In the genomic region with DNA sequence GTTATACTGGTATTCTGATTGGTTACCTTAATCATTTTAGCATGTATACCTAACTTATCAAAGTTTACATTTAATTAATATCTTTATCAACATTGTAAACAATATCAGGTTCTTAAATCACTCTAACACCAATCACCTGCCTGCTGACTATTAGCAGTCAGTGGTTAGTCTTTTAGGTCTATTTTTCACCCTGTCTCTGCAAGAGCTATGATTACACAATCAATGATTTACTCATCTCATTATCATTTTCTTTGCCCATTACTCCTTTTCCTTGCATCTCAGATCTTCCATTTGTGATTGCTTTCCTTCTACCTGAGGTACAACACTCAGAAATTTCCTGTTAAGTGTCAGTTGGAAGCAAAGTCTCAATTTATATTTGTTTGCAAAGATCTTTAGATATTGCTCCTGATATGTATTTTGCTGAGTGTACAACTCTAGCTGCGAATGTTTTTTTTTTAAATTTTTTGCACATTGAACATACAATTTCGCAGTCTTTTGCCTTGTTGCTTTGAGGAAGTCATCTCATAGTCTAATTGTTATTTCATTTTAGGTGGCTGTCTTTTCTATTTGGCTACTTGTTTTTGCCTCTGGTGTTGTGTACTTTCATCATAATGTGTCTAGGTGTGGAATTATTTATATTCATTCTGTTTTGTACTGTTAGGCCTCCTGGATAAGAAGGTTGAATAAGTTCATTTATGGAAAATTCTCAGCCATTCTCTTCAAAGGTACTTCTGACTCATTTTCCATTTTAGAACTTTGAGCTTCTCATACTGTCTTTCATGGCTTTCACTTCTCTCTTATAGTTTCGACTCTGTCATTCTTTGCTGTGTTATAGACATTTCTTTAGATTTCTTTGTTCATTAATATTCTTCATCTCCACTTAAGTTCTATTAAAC, we compare ENCODE assay signal across 14 cellular contexts.
A peak's percentile ranks its signal among the peaks of the same experiment; 100 is the strongest.
DNase-seq lines count a peak whose midpoint lies in the region; ATAC-seq, FAIRE-seq and TF ChIP-seq lines count a peak whose summit lies in the region.
"Had no signal": no experiment of that assay in that cellular context is flagged by ENCODE, and none has a peak within 500 bp of the region (broad histone marks: within the 10 kb centered on the region; RNA-seq: fewer than 3 reads in every experiment).

No MANE protein-coding gene starts in this region.

- no peak overlapping the region for H3K23ac ChIP-seq in IMR-90 (ENCODE audit: low read depth, low read length)

- H3K36me3 Mint-ChIP-seq in osteocyte (ENCODE audit: unreplicated experiment), result no peaks in the 10 kb centered on the region
- no peaks in the 10 kb centered on the region for H3K36me3 Mint-ChIP-seq in activated CD4-positive, alpha-beta memory T cell treated with anti-CD3 and anti-CD28 coated beads for 36 hours

- POLR2A ChIA-PET in IMR-90 (lab: Charles Lee; ENCODE audit: unreplicated experiment), result no interaction called here
- POLR2A ChIA-PET in activated CD4-positive, alpha-beta memory T cell treated with anti-CD3 and anti-CD28 coated beads for 36 hours (lab: Charles Lee), result no interaction called here

- no peak overlapping the region for H2BK15ac ChIP-seq in IMR-90 (ENCODE audit: low read depth, low read length)

- no peak overlapping the region for H3K27ac ChIP-seq in IMR-90 (ENCODE audit: insufficient read depth, low read length)
- H3K27ac ChIP-seq: SK-N-MC, thoracic aorta had no signal

- intact Hi-C loops in IMR-90 (cut with micrococcal nuclease), result no loop called here
- intact Hi-C loops in activated CD4-positive, alpha-beta memory T cell treated with anti-CD3 and anti-CD28 coated beads for 36 hours (cut with micrococcal nuclease), result no loop called here

- dilution Hi-C loops in IMR-90 (cut with HindIII; ENCODE audit: low sequenced_read_pairs, unreplicated experiment), result no loop called here

- H3K27me3 Mint-ChIP-seq in osteocyte (ENCODE audit: unreplicated experiment), result peaks cover 14% of the 10 kb centered on the region
- H3K27me3 Mint-ChIP-seq in activated CD4-positive, alpha-beta memory T cell treated with anti-CD3 and anti-CD28 coated beads for 36 hours, result no peaks in the 10 kb centered on the region

- H3K9me1 ChIP-seq in IMR-90 (ENCODE audit: insufficient read depth, low read length), result no peaks in the 10 kb centered on the region

- no peak overlapping the region for H2AK5ac ChIP-seq in IMR-90 (ENCODE audit: low read depth, low read length)

- no peak overlapping the region for H3K4ac ChIP-seq in IMR-90 (ENCODE audit: low read depth, low read length)

- no peak overlapping the region for H2BK5ac ChIP-seq in IMR-90 (ENCODE audit: low read depth, low read length, poor library complexity, severe bottlenecking)

- H3K4me3 ChIP-seq in IMR-90 (ENCODE audit: insufficient read depth, low read depth, low read length), result no peak overlapping the region
- H3K4me3 ChIP-seq: SK-N-MC, thoracic aorta had no signal

- no peak overlapping the region for H3K14ac ChIP-seq in IMR-90 (replicated peaks; ENCODE audit: low read depth, low read length)

- no peak overlapping the region for H4K5ac ChIP-seq in IMR-90 (ENCODE audit: low read depth, low read length)

- H4K8ac ChIP-seq in IMR-90 (ENCODE audit: low read depth in 2 of 2, low read length in 2 of 2), result no peak overlapping the region

- no peak overlapping the region for H3K18ac ChIP-seq in IMR-90 (ENCODE audit: low read depth, low read length)

- no peaks in the 10 kb centered on the region for H3K4me1 ChIP-seq in IMR-90 (ENCODE audit: control insufficient read depth, insufficient read depth, low read length)

- BruUV-seq in IMR-90 (replicated peaks; lab: Mats Ljungman, UMichigan), result no TSS peak

- peak; percentile 53 for DNase-seq in GM13976 (ENCODE audit: low spot score)
- no peak for DNase-seq in IMR-90
- no peak for DNase-seq in osteocyte (ENCODE audit: extremely low spot score, unreplicated experiment)
- DNase-seq in GM12892 (ENCODE audit: insufficient read length), result no peak
- DNase-seq in epidermal melanocyte (ENCODE audit: insufficient read length, low spot score), result no peak
- no peak for DNase-seq in activated CD4-positive, alpha-beta memory T cell treated with anti-CD3 and anti-CD28 coated beads for 36 hours
- DNase-seq: anterior cingulate cortex; stimulated activated CD4-positive, alpha-beta T cell treated with anti-CD3 and anti-CD28 coated beads, Interleukin-2, amount 100 ng/mL, for 24 hours had no signal

- H4K20me1 ChIP-seq in IMR-90 (ENCODE audit: insufficient read depth, low read length), result no peaks in the 10 kb centered on the region

- H2BK20ac ChIP-seq in IMR-90 (ENCODE audit: low read depth, low read length), result no peak overlapping the region

- no peaks in the 10 kb centered on the region for H3K9me3 ChIP-seq in IMR-90 (ENCODE audit: control insufficient read depth, insufficient read depth, low read length)

- H4K91ac ChIP-seq in IMR-90 (ENCODE audit: insufficient read depth, low read depth, low read length), result no peak overlapping the region

- WGBS in IMR-90 (ENCODE audit: extremely low coverage in 2 of 2, insufficient read length in 1 of 2), 2 experiments, result no CpG with 5 or more reads among the region's 3 CpGs

- H2AK9ac ChIP-seq in IMR-90 (replicated peaks; ENCODE audit: low read depth, low read length, poor library complexity), result no peak overlapping the region

- no peak for FAIRE-seq in GM12892 (lab: Jason Lieb, UNC)
- FAIRE-seq: islet of Langerhans had no signal

- H3K56ac ChIP-seq in IMR-90 (ENCODE audit: extremely low read depth, insufficient read depth, low read length), result no peak overlapping the region

- no peak overlapping the region for H3K4me2 ChIP-seq in IMR-90 (ENCODE audit: low read depth, low read length)

- H2AFZ ChIP-seq in IMR-90 (replicated peaks; ENCODE audit: low read length, poor library complexity), result no peak overlapping the region

- CTCF ChIA-PET in IMR-90 (lab: Yijun Ruan, JAX), result interaction anchor here (0.9 kb wide), 1 partner anchor 18 kb away, joined by 3 read pairs; no protein-coding TSS in a partner anchor
- CTCF ChIA-PET in activated CD4-positive, alpha-beta memory T cell treated with anti-CD3 and anti-CD28 coated beads for 36 hours (lab: Charles Lee), result no interaction called here

- H3K4me1 Mint-ChIP-seq in osteocyte (ENCODE audit: unreplicated experiment), result no peaks in the 10 kb centered on the region
- H3K4me1 Mint-ChIP-seq in activated CD4-positive, alpha-beta memory T cell treated with anti-CD3 and anti-CD28 coated beads for 36 hours (ENCODE audit: low read depth), result no peaks in the 10 kb centered on the region
- H3K4me1 Mint-ChIP-seq: neural crest cell had no signal

- no peak for TF ChIP-seq CTCF in GM13976 (IDR thresholded peaks at IDR 0.05; ENCODE audit: borderline replicate concordance, control extremely low read depth, extremely low read depth, insufficient read depth, missing control alignments)
- TF ChIP-seq CTCF in IMR-90 (conservative IDR thresholded peaks at IDR 0.05; ENCODE audit: low read depth, low read length), result no peak
- TF ChIP-seq CTCF in osteocyte (IDR thresholded peaks at IDR 0.05), result no peak

- in situ Hi-C loops in GM13976 (cut with MboI; ENCODE audit: low sequenced_read_pairs, unreplicated experiment) (no loop called here), IMR-90 (cut with MboI; ENCODE audit: low sequenced_read_pairs) (no loop called here)

- H3K9ac ChIP-seq in IMR-90 (ENCODE audit: low read depth, low read length), result no peak overlapping the region

- H3K27me3 ChIP-seq in IMR-90 (ENCODE audit: control insufficient read depth, insufficient read depth, low read length), result no peaks in the 10 kb centered on the region

- no peaks in the 10 kb centered on the region for H3K79me1 ChIP-seq in IMR-90 (ENCODE audit: low read depth in 1 of 2, low read length in 2 of 2)

- no peak overlapping the region for H3K27ac Mint-ChIP-seq in osteocyte (ENCODE audit: unreplicated experiment)
- no peak overlapping the region for H3K27ac Mint-ChIP-seq in activated CD4-positive, alpha-beta memory T cell treated with anti-CD3 and anti-CD28 coated beads for 36 hours

- peak; percentile 96 for ATAC-seq in GM19463 (IDR thresholded peaks at IDR 0.05; ENCODE audit: unreplicated experiment)
- peak; percentile 96 for ATAC-seq in HG02938 (IDR thresholded peaks at IDR 0.05; ENCODE audit: unreplicated experiment)
- ATAC-seq in IMR-90 (ENCODE audit: low read depth), result no peak

- TF ChIP-seq POLR2A in IMR-90 (IDR thresholded peaks at IDR 0.05; ENCODE audit: low read depth, low read length), result no peak
- no peak for TF ChIP-seq POLR2A in GM12892 (IDR thresholded peaks at IDR 0.05; ENCODE audit: low read depth, low read length)

- H3K4me3 Mint-ChIP-seq in osteocyte (ENCODE audit: unreplicated experiment), result no peak overlapping the region
- no peak overlapping the region for H3K4me3 Mint-ChIP-seq in activated CD4-positive, alpha-beta memory T cell treated with anti-CD3 and anti-CD28 coated beads for 36 hours
- H3K4me3 Mint-ChIP-seq: neural crest cell had no signal

- no peak for TF ChIP-seq RAD21 in IMR-90 (IDR thresholded peaks at IDR 0.05; ENCODE audit: low read length)

- no peak overlapping the region for H2BK120ac ChIP-seq in IMR-90 (ENCODE audit: low read depth, low read length)

- H3K9me3 Mint-ChIP-seq in osteocyte (ENCODE audit: unreplicated experiment), result peaks cover 11% of the 10 kb centered on the region
- H3K9me3 Mint-ChIP-seq in activated CD4-positive, alpha-beta memory T cell treated with anti-CD3 and anti-CD28 coated beads for 36 hours, result peaks cover 13% of the 10 kb centered on the region

- no peaks in the 10 kb centered on the region for H3K36me3 ChIP-seq in IMR-90 (ENCODE audit: control insufficient read depth, insufficient read depth, low read length)
- H3K36me3 ChIP-seq: thoracic aorta had no signal

TF ChIP-seq in IMR-90, 13 proteins besides CTCF, POLR2A, EP300 and RAD21:
- TF ChIP-seq CEBPB (IDR thresholded peaks at IDR 0.05; ENCODE audit: low read depth, low read length) (peak; percentile 56), MXI1 (IDR thresholded peaks at IDR 0.05; ENCODE audit: borderline replicate concordance, low read depth, low read length) (no peak)
